Comparison of ENCODE assay signal across 19 cellular contexts in genomic region chrX:49912086-49912485, GRCh38. TPM values are rescaled to one million over a fixed set of nuclear protein-coding genes. Genes with fewer than 3 reads are reported as not detected.
"Had no signal": no experiment of that assay in that cellular context is flagged by ENCODE, and none has a peak within 500 bp of the region (broad histone marks: within the 10 kb centered on the region; RNA-seq: fewer than 3 reads in every experiment).

No MANE protein-coding gene starts in this region.

- DNase-seq: activated CD4-positive, alpha-beta T cell treated with anti-CD3 and anti-CD28 coated beads for 48 hours; activated CD4-positive, alpha-beta T cell treated with anti-CD3 and anti-CD28 coated beads, Interleukin-2, amount 50 U/mL, for 4 hours; activated CD4-positive, CD25-positive, alpha-beta regulatory T cell treated with anti-CD3 and anti-CD28 coated beads, Interleukin-2, amount 50 U/mL, for 72 hours; activated CD8-positive, alpha-beta memory T cell treated with anti-CD3 and anti-CD28 coated beads, Interleukin-2, amount 50 U/mL, for 48 hours; activated CD8-positive, alpha-beta T cell treated with anti-CD3 and anti-CD28 coated beads, Interleukin-2, amount 10 ng/mL, durations not matched to agents 7 days and 5 days; activated T-cell treated with anti-CD3 and anti-CD28 coated beads, Interleukin-2, amount 50 U/mL, for 1 hour; body of pancreas; central memory CD4-positive, alpha-beta T cell; Karpas-422; MM.1S; NCI-H1694; NCI-H2029; NCI-H2171; NCI-H226; NCI-H526; PC-3; SHP77 treated with DMSO at 0.1 percent for 48 hours had no signal

- H3K27ac ChIP-seq: ascending aorta, body of pancreas had no signal

- H3K36me3 ChIP-seq: ascending aorta had no signal

- ATAC-seq: activated CD8-positive, alpha-beta T cell treated with anti-CD3 and anti-CD28 coated beads, Interleukin-2, amount 10 ng/mL, durations not matched to agents 7 days and 5 days; body of pancreas; PC-3; WTC11 had no signal

- H3K9me3 ChIP-seq: ascending aorta, body of pancreas had no signal

- H3K27me3 ChIP-seq: ascending aorta, body of pancreas had no signal

- H3K4me1 ChIP-seq: ascending aorta, body of pancreas had no signal

- H3K4me3 ChIP-seq: ascending aorta, body of pancreas had no signal

RNA-seq across cellular contexts. Expression of gene USP27X, which starts 32.8 kb away (rescaled TPM):
- total RNA-seq: ascending aorta had no signal
